Comparison of ENCODE assay signal across 11 cellular contexts in the genomic region with DNA sequence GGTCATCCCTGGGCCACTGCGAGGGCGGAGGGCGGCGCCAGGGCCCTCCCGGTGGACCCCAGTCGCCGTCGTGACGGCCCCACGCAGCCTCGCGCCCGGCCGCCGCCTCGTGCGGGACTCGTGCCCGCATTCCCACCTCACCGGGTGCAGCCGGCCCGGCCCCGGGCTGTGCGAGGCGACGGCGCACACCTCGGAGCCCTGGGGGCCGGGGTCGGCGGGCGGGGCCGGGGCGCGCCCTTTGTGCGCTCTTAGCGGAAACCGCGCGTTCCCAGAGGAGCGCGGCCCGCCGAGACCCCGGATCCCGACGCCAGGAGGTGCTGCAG. TPM values are rescaled to one million over a fixed set of nuclear protein-coding genes. Genes with fewer than 3 reads are reported as not detected.
A peak's percentile ranks its signal among the peaks of the same experiment; 100 is the strongest.
DNase-seq lines count a peak whose midpoint lies in the region; ATAC-seq, FAIRE-seq and TF ChIP-seq lines count a peak whose summit lies in the region.
"Had no signal": no experiment of that assay in that cellular context is flagged by ENCODE, and none has a peak within 500 bp of the region (broad histone marks: within the 10 kb centered on the region; RNA-seq: fewer than 3 reads in every experiment).

No MANE protein-coding gene starts in this region.

- no peak overlapping the region; the same call in 1 of the 2 replicates for H2BK5ac ChIP-seq in H1 (ENCODE audit: low read depth, low read length)

- peaks cover 73% of the 10 kb centered on the region for H3F3A ChIP-seq in neural progenitor cell (ENCODE audit: low read depth)

- peak in 1 of 2 experiments; percentile 8; a peak in 2 of 4 replicates for TF ChIP-seq RAD21 in H1 (IDR thresholded peaks at IDR 0.05 in 1 of 2, conservative IDR thresholded peaks at IDR 0.05 in 1 of 2; ENCODE audit: low read depth in 2 of 2, low read length in 2 of 2)

- H3K4me2 ChIP-seq in H1 (ENCODE audit: insufficient read depth in 1 of 2, low read depth in 2 of 2, low read length in 2 of 2): peak overlapping the region; percentile 71 to 94
- peak overlapping the region; percentile 100 for H3K4me2 ChIP-seq in neural progenitor cell

- no peaks in the 10 kb centered on the region for H3K79me2 ChIP-seq in H1 (ENCODE audit: control insufficient read depth in 1 of 2, insufficient read depth in 2 of 2, low read length in 2 of 2)
- no peaks in the 10 kb centered on the region for H3K79me2 ChIP-seq in neural progenitor cell (ENCODE audit: low read depth)

- no peak for TF ChIP-seq EP300 in H1 (IDR thresholded peaks at IDR 0.05; ENCODE audit: borderline replicate concordance in 1 of 2, low read depth in 2 of 2, low read length in 2 of 2)

- H2AFZ ChIP-seq in H1 (ENCODE audit: low read length) (no peak overlapping the region), neural progenitor cell (replicated peaks) (no peak overlapping the region)

- H3K4me3 Mint-ChIP-seq in neural progenitor cell: no peak overlapping the region

- intact Hi-C loops in A673 (cut with micrococcal nuclease; ENCODE audit: unreplicated experiment): loop anchor here (10.0 kb wide), 2 partner anchors 218 to 352 kb away; no protein-coding TSS in a partner anchor

- H3K23me2 ChIP-seq in H1 (ENCODE audit: low read depth, low read length): peaks cover 15% of the 10 kb centered on the region; the same call in 1 of the 2 replicates

- H3K4me1 Mint-ChIP-seq in neural progenitor cell: peaks cover 66% of the 10 kb centered on the region

- H4K91ac ChIP-seq in H1 (replicated peaks; ENCODE audit: insufficient read length, low read length): peak overlapping the region; percentile 67

- H4K20me1 ChIP-seq in H1 (replicated peaks in 1 of 2; ENCODE audit: control insufficient read depth in 1 of 2, insufficient read depth in 2 of 2, low read length in 2 of 2) (peaks cover 0 to 5% of the 10 kb centered on the region in 2 experiments), neural progenitor cell (ENCODE audit: low read depth) (no peaks in the 10 kb centered on the region)

- CTCF ChIA-PET in A673 (lab: Charles Lee): no interaction called here
- CTCF ChIA-PET in H1 (lab: Charles Lee; ENCODE audit: partially characterized antibody): interaction anchor here (1.3 kb wide), 1 partner anchor 145 kb away, joined by 5 read pairs; no protein-coding TSS in a partner anchor

- FAIRE-seq in H1 (lab: Jason Lieb, UNC): no peak

- no peak for TF ChIP-seq POLR2A in H1 (IDR thresholded peaks at IDR 0.05; ENCODE audit: control extremely low read depth in 1 of 2, low read depth in 2 of 2, low read length in 2 of 2)

- TF ChIP-seq CTCF in A673 (conservative IDR thresholded peaks at IDR 0.05; ENCODE audit: low read depth, low read length) (no peak), H1 (IDR thresholded peaks at IDR 0.05; ENCODE audit: control extremely low read depth in 1 of 3, insufficient read depth in 1 of 3, low read depth in 1 of 3, low read length in 3 of 3) (peak in 1 of 3 experiments; percentile 7; a peak in 2 of 4 replicates), neural progenitor cell (IDR thresholded peaks at IDR 0.05) (no peak)

- DNase-seq in A673 (ENCODE audit: low spot score): no peak
- peak in 1 of 2 experiments; percentile 61 for DNase-seq in H1 (ENCODE audit: low read depth in 1 of 2, low spot score in 2 of 2)
- DNase-seq in neural progenitor cell (ENCODE audit: low spot score): peak; percentile 91
- DNase-seq in stimulated activated CD4-positive, alpha-beta T cell treated with anti-CD3 and anti-CD28 coated beads, Interleukin-4, amount 100 ng/mL, for 24 hours: no peak
- DNase-seq in kidney glomerular epithelial cell (lab: John Stamatoyannopoulos, UW): no peak
- no peak for DNase-seq in NCI-H2196 treated with DMSO at 0.1 percent for 48 hours (lab: John Stamatoyannopoulos, UW; ENCODE audit: unreplicated experiment)
- DNase-seq: NCI-H510A treated with DMSO at 0.1 percent for 48 hours had no signal

- H3K9ac ChIP-seq in HUES6 (ENCODE audit: low read length) (no peak overlapping the region), H1 (replicated peaks in 1 of 4; ENCODE audit: extremely low read depth in 1 of 4, low read depth in 3 of 4, low read length in 3 of 4) (peak overlapping the region in 1 of 4 experiments; percentile 44; a peak in 2 of 7 replicates), neural progenitor cell (no peak overlapping the region)

- H3K9me3 Mint-ChIP-seq in neural progenitor cell: peaks cover 13% of the 10 kb centered on the region

- H3K27ac ChIP-seq in A673 (ENCODE audit: low read depth, low read length, poor library complexity, severe bottlenecking) (no peak overlapping the region), HUES6 (ENCODE audit: low read depth, low read length) (0 out of 2 replicates have a peak overlapping the region, but pooled peaks have one; percentile 17), H1 (ENCODE audit: low read depth, low read length) (no peak overlapping the region), neural progenitor cell (peak overlapping the region; percentile 87)

- H4K5ac ChIP-seq in H1 (ENCODE audit: insufficient read length, low read depth, low read length): no peak overlapping the region

- no peaks in the 10 kb centered on the region for H3K79me1 ChIP-seq in H1 (ENCODE audit: low read depth, low read length)

- H3K4me3 ChIP-seq in A673 (ENCODE audit: low read depth, low read length, poor library complexity, severe bottlenecking): peak overlapping the region; percentile 44
- peak overlapping the region; percentile 49 for H3K4me3 ChIP-seq in HUES6 (ENCODE audit: low read depth, low read length)
- H3K4me3 ChIP-seq in H1 (ENCODE audit: extremely low read depth in 1 of 4, insufficient read depth in 2 of 4, low read depth in 3 of 4, low read length in 4 of 4): peak overlapping the region; percentile 7 to 77 (median 16); a peak in 5 of 8 replicates
- peak overlapping the region; percentile 94 for H3K4me3 ChIP-seq in neural progenitor cell

- H3K27me3 ChIP-seq in A673 (replicated peaks; ENCODE audit: insufficient read depth, low read depth, low read length, poor library complexity) (peaks cover 78% of the 10 kb centered on the region), HUES6 (ENCODE audit: control insufficient read depth, insufficient read depth, low read length) (peaks cover 76% of the 10 kb centered on the region), H1 (replicated peaks in 1 of 4; ENCODE audit: control insufficient read depth in 3 of 4, extremely low read depth in 1 of 4, insufficient read depth in 3 of 4, low read length in 3 of 4) (peaks cover 31 to 52% (median 47%) of the 10 kb centered on the region in 4 experiments), neural progenitor cell (peaks cover 27% of the 10 kb centered on the region)

- H3K4me1 ChIP-seq in A673 (ENCODE audit: insufficient read depth, low read length, poor library complexity, severe bottlenecking) (peaks cover 25% of the 10 kb centered on the region), HUES6 (ENCODE audit: control insufficient read depth, insufficient read depth, low read length) (peaks cover 46% of the 10 kb centered on the region), H1 (replicated peaks in 1 of 4; ENCODE audit: control insufficient read depth in 3 of 4, insufficient read depth in 4 of 4, low read length in 3 of 4) (peaks cover 17 to 35% (median 18%) of the 10 kb centered on the region in 4 experiments), neural progenitor cell (peaks cover 64% of the 10 kb centered on the region)

- H3K23ac ChIP-seq in H1 (ENCODE audit: insufficient read length): no peak overlapping the region

- peaks cover 20% of the 10 kb centered on the region for H3K27me3 Mint-ChIP-seq in neural progenitor cell (ENCODE audit: insufficient read depth, low read depth)

- H3K36me3 Mint-ChIP-seq in neural progenitor cell: peaks cover 9% of the 10 kb centered on the region
- H3K36me3 Mint-ChIP-seq: CD4-positive, CD25-positive, alpha-beta regulatory T cell had no signal

- no peaks in the 10 kb centered on the region for H3K36me3 ChIP-seq in A673 (ENCODE audit: insufficient read depth, low read length, poor library complexity, severe bottlenecking)
- no peaks in the 10 kb centered on the region for H3K36me3 ChIP-seq in HUES6 (ENCODE audit: control insufficient read depth, insufficient read depth, low read length)
- H3K36me3 ChIP-seq in H1 (ENCODE audit: control insufficient read depth in 2 of 4, insufficient read depth in 4 of 4, low read length in 3 of 4): peaks cover 0 to 3% (median 0%) of the 10 kb centered on the region in 4 experiments; a peak in 1 of 8 replicates
- no peaks in the 10 kb centered on the region for H3K36me3 ChIP-seq in neural progenitor cell

- H2BK15ac ChIP-seq in H1 (ENCODE audit: low read length): no peak overlapping the region

- H2BK20ac ChIP-seq in H1 (ENCODE audit: low read length): no peak overlapping the region

- peak overlapping the region; percentile 39; the same call in 1 of the 2 replicates for H3K18ac ChIP-seq in H1 (ENCODE audit: extremely low read depth, low read length)

- H2AK5ac ChIP-seq in H1 (ENCODE audit: low read depth, low read length): no peak overlapping the region

- no TSS peak for BruUV-seq in A673 (replicated peaks; lab: Mats Ljungman, UMichigan)

- H3K56ac ChIP-seq in H1 (replicated peaks; ENCODE audit: insufficient read length, low read depth, low read length): no peak overlapping the region

- H3K27ac Mint-ChIP-seq in neural progenitor cell: no peak overlapping the region
- H3K27ac Mint-ChIP-seq: CD4-positive, CD25-positive, alpha-beta regulatory T cell had no signal

- 5% methylated on average over 29 of the region's 47 CpGs; no CpG with 5 or more reads in 1 of the 2 experiments for WGBS in H1 (ENCODE audit: extremely low coverage in 1 of 2, insufficient coverage in 1 of 2, insufficient read length in 1 of 2, insufficient replicate concordance in 2 of 2, low coverage in 1 of 2, low lambda C conversion rate in 2 of 2, missing lambda C conversion rate in 1 of 2), 2 experiments

- POLR2A ChIA-PET in A673 (lab: Charles Lee; ENCODE audit: low non-redundant PET) (no interaction called here), H1 (lab: Charles Lee; ENCODE audit: partially characterized antibody) (interaction anchor here (1.4 kb wide), 1 partner anchor 11 kb away, joined by 3 read pairs; no protein-coding TSS in a partner anchor)

- no peak for ATAC-seq in GM18870 (IDR thresholded peaks at IDR 0.05; ENCODE audit: unreplicated experiment)

- H4K8ac ChIP-seq in H1 (ENCODE audit: extremely low read depth, insufficient read depth, low read length): peak overlapping the region; percentile 89

- no peak overlapping the region for H2BK120ac ChIP-seq in H1 (replicated peaks; ENCODE audit: low read depth, low read length)

- H3K9me3 ChIP-seq in A673 (ENCODE audit: low read depth, low read length, poor library complexity, severe bottlenecking): no peaks in the 10 kb centered on the region
- peaks cover 24% of the 10 kb centered on the region for H3K9me3 ChIP-seq in HUES6 (ENCODE audit: control insufficient read depth, insufficient read depth, low read depth, low read length)
- peaks cover 11 to 12% of the 10 kb centered on the region in 2 experiments for H3K9me3 ChIP-seq in H1 (ENCODE audit: insufficient read depth in 2 of 2, low read depth in 1 of 2, low read length in 1 of 2)
- no peaks in the 10 kb centered on the region for H3K9me3 ChIP-seq in neural progenitor cell (ENCODE audit: low read depth)

- H3K14ac ChIP-seq in H1 (ENCODE audit: insufficient read length): no peak overlapping the region

- no peak overlapping the region for H3K4ac ChIP-seq in H1 (replicated peaks; ENCODE audit: insufficient read length, low read depth, low read length)

- no peak overlapping the region; the same call in 1 of the 2 replicates for H2BK12ac ChIP-seq in H1 (ENCODE audit: low read depth, low read length)

RNA-seq across cellular contexts. Expression of gene DLL1, which starts 5.5 kb away (rescaled TPM):
- total RNA-seq in A673 (2021) (1.1 and 1.2 TPM in 2 replicates), neural progenitor cell (ENCODE audit: low replicate concordance) (35.9 and 91.8 TPM in 2 replicates)
- total RNA-seq in H1 (2021; fragmentation: NEBNext Ultra II Directional; extraction: Animal tissue kit (Norgen Biotek cat#: 25700)): 3.8 and 5.6 TPM in 2 replicates
- polyA plus RNA-seq in H1 (2011; rRNA removed): 1.7 and 3.1 TPM in 2 replicates
- 3.3 TPM for polyA plus RNA-seq in H1 (2011; cell fraction: cytosol; rRNA removed)
- polyA plus RNA-seq in H1 (2011; cell fraction: nucleus; rRNA removed): 8.7 TPM
- polyA plus RNA-seq in H1 (2012, experiment 1 of 2): 1.5 to 2.8 TPM (median 2.7 TPM) in 4 replicates
- polyA plus RNA-seq in H1 (2012, experiment 2 of 2): 1.5 TPM
- polyA plus RNA-seq in H1 (2013, experiment 1 of 2): 1.4 TPM
- 1.0 TPM for polyA plus RNA-seq in H1 (2013, experiment 2 of 2)
- 0.39 and 0.95 TPM in 2 replicates for polyA minus RNA-seq in H1 (2011; rRNA and poly(A)+ RNA removed)
- polyA minus RNA-seq in H1 (2011; cell fraction: cytosol; rRNA and poly(A)+ RNA removed): 2.3 TPM
- 2.6 TPM for polyA minus RNA-seq in H1 (2011; cell fraction: nucleus; rRNA and poly(A)+ RNA removed)
- total RNA-seq: T-helper 1 cell treated with Interleukin-12 subunit alpha and Interleukin-12 subunit beta and Interleukin-4 antibody, amounts not matched to agents 30 ng/mL and 1 ng/mL, for 36 hours had no signal

RNA-seq across cellular contexts. Expression of gene FAM120B, which starts 10.2 kb away (rescaled TPM):
- total RNA-seq in A673 (2021) (30.3 and 31.6 TPM in 2 replicates), neural progenitor cell (ENCODE audit: low replicate concordance) (19.7 and 20.3 TPM in 2 replicates)
- 12.0 and 12.5 TPM in 2 replicates for total RNA-seq in H1 (2021; fragmentation: NEBNext Ultra II Directional; extraction: Animal tissue kit (Norgen Biotek cat#: 25700))
- polyA plus RNA-seq in H1 (2011; rRNA removed): 4.2 and 5.1 TPM in 2 replicates
- polyA plus RNA-seq in H1 (2011; cell fraction: cytosol; rRNA removed): 5.8 TPM
- polyA plus RNA-seq in H1 (2011; cell fraction: nucleus; rRNA removed): 11.3 TPM
- polyA plus RNA-seq in H1 (2012, experiment 1 of 2): 6.9 to 9.1 TPM (median 8.0 TPM) in 4 replicates
- 1.6 TPM for polyA plus RNA-seq in H1 (2012, experiment 2 of 2)
- 8.2 TPM for polyA plus RNA-seq in H1 (2013, experiment 1 of 2)
- 8.6 TPM for polyA plus RNA-seq in H1 (2013, experiment 2 of 2)
- polyA minus RNA-seq in H1 (2011; rRNA and poly(A)+ RNA removed): 22.0 and 30.5 TPM in 2 replicates
- 6.2 TPM for polyA minus RNA-seq in H1 (2011; cell fraction: cytosol; rRNA and poly(A)+ RNA removed)
- polyA minus RNA-seq in H1 (2011; cell fraction: nucleus; rRNA and poly(A)+ RNA removed): 35.7 TPM

Comparison
In these comparisons a context has a peak if more than half of its experiments do, and no peak if none do; other contexts are left out.
1. H3K27ac ChIP-seq: peak in HUES6 (single experiment) and neural progenitor cell (single experiment); none in A673 (single experiment) and H1 (single experiment).
2. H3K4me3 ChIP-seq: peak in every context shown above with its lines; median percentile 94 in neural progenitor cell; 49 in HUES6; 44 in A673; 16 in H1.